8 cellular contexts compared by ENCODE assay signal in the genomic region with DNA sequence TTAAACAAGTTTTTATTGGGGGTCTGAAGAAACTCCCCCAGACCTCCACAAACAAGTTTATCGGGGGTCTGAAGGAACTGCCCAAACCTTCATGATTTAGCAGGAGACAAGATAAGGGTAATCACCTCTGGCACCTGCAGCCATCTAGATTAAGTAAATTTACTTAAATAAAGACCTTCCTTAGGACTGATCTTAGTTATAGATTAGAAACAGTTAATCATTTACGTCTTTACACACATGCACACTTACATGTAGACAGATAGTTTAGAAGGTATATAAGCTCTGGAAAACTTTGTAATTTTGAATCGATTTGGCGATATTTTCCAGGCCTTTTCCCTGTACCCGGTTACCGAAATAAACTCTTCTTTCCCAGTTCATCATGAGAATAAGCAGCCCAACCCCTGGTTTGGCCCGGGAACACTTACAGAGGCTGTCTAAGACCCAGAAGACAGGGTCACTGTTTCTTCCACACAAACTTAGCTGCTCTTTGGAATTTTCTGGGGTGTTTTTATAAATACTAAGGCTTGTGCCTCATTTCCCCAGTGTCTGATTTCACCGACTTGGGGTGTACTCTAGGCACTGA. TPM values are rescaled to one million over a fixed set of nuclear protein-coding genes. Genes with fewer than 3 reads are reported as not detected.
DNase-seq lines count a peak whose midpoint lies in the region; ATAC-seq and TF ChIP-seq lines count a peak whose summit lies in the region.

No MANE protein-coding gene starts in this region.

- peak overlapping the region; percentile 19 to 60 for H3K4me3 ChIP-seq in CD4-positive, alpha-beta memory T cell (ENCODE audit: low read length in 2 of 2)
- H3K4me3 ChIP-seq in PC-3 (ENCODE audit: low read length) (peak overlapping the region; percentile 85), epithelial cell of esophagus (ENCODE audit: low read length) (peak overlapping the region; percentile 70), neural progenitor cell (peak overlapping the region; percentile 81)

- H3K4me2 ChIP-seq in PC-3 (ENCODE audit: low read length) (peak overlapping the region; percentile 72), neural progenitor cell (peak overlapping the region; percentile 72)

- POLR2A ChIA-PET in CD4-positive, alpha-beta memory T cell (lab: Charles Lee; ENCODE audit: partially characterized antibody) = interaction anchor here (0.9 to 1.9 kb wide), 6 partner anchors 67 to 505 kb away, joined by 3 to 13 read pairs (median 4); partner anchors contain the start of genes MBD1 and ME2
- POLR2A ChIA-PET in PC-3 (lab: Charles Lee; ENCODE audit: unreplicated experiment) = no interaction called here

- H3K9me3 ChIP-seq in CD4-positive, alpha-beta memory T cell (ENCODE audit: control insufficient read depth in 1 of 2, low read length in 2 of 2) = no peaks in the 10 kb centered on the region
- H3K9me3 ChIP-seq in PC-3 (ENCODE audit: low read length) (no peaks in the 10 kb centered on the region), neural progenitor cell (ENCODE audit: low read depth) (peaks cover 9% of the 10 kb centered on the region)

- BruUV-seq in PC-3 (replicated peaks; lab: Mats Ljungman, UMichigan) = TSS peak; percentile 96

- peaks cover 4 to 10% of the 10 kb centered on the region in 2 donors for H3K36me3 Mint-ChIP-seq in CD4-positive, alpha-beta memory T cell
- peaks cover 2% of the 10 kb centered on the region for H3K36me3 Mint-ChIP-seq in neural progenitor cell

- peak overlapping the region; percentile 57 for H3K27ac ChIP-seq in CD4-positive, alpha-beta memory T cell (ENCODE audit: low read depth, low read length)
- H3K27ac ChIP-seq in PC-3 (ENCODE audit: low read length) = no peak overlapping the region
- H3K27ac ChIP-seq in neural progenitor cell = no peak overlapping the region

- peaks cover 5% of the 10 kb centered on the region for H3K27me3 ChIP-seq in CD4-positive, alpha-beta memory T cell (ENCODE audit: insufficient read depth, low read length)
- H3K27me3 ChIP-seq in PC-3 (ENCODE audit: low read length) (no peaks in the 10 kb centered on the region), neural progenitor cell (no peaks in the 10 kb centered on the region)

- H3F3A ChIP-seq in PC-3 (ENCODE audit: low read length, unreplicated experiment) (no peaks in the 10 kb centered on the region), neural progenitor cell (ENCODE audit: low read depth) (peaks cover 7% of the 10 kb centered on the region)

- H3K27ac Mint-ChIP-seq in CD4-positive, alpha-beta memory T cell = peak overlapping the region; percentile 81 to 94 (median 91)
- H3K27ac Mint-ChIP-seq in neural progenitor cell = peak overlapping the region; percentile 87

- no peak for TF ChIP-seq CTCF in PC-3 (conservative IDR thresholded peaks at IDR 0.05; ENCODE audit: low read depth, low read length)
- no peak for TF ChIP-seq CTCF in epithelial cell of esophagus (IDR thresholded peaks at IDR 0.05; ENCODE audit: insufficient read depth, low read depth, low read length, missing control alignments)
- no peak for TF ChIP-seq CTCF in neural progenitor cell (IDR thresholded peaks at IDR 0.05)

- H3K9ac ChIP-seq in PC-3 (ENCODE audit: low read length) = peak overlapping the region; percentile 54; the same call in 1 of the 2 replicates
- no peak overlapping the region for H3K9ac ChIP-seq in neural progenitor cell

- H4K20me1 ChIP-seq in PC-3 (ENCODE audit: low read length) (no peaks in the 10 kb centered on the region), neural progenitor cell (ENCODE audit: low read depth) (no peaks in the 10 kb centered on the region)

- no peaks in the 10 kb centered on the region for H3K9me2 ChIP-seq in PC-3 (replicated peaks; ENCODE audit: low read length)

- H3K36me3 ChIP-seq in CD4-positive, alpha-beta memory T cell (ENCODE audit: insufficient read depth, low read length) = no peaks in the 10 kb centered on the region
- H3K36me3 ChIP-seq in PC-3 (ENCODE audit: low read depth, low read length) (no peaks in the 10 kb centered on the region), neural progenitor cell (no peaks in the 10 kb centered on the region)

- peaks cover 0 to 18% (median 12%) of the 10 kb centered on the region in 8 donors for H3K9me3 Mint-ChIP-seq in CD4-positive, alpha-beta memory T cell
- H3K9me3 Mint-ChIP-seq in neural progenitor cell = peaks cover 10% of the 10 kb centered on the region

- H3K4me1 Mint-ChIP-seq in CD4-positive, alpha-beta memory T cell = peaks cover 6 to 15% (median 11%) of the 10 kb centered on the region in 4 donors
- peaks cover 18% of the 10 kb centered on the region for H3K4me1 Mint-ChIP-seq in neural progenitor cell

- peak overlapping the region; percentile 79 to 85 (median 82) for H3K4me3 Mint-ChIP-seq in CD4-positive, alpha-beta memory T cell
- peak overlapping the region; percentile 87 for H3K4me3 Mint-ChIP-seq in neural progenitor cell

- intact Hi-C loops in CD4-positive, alpha-beta memory T cell (cut with micrococcal nuclease) = loop anchor here (1.0 to 5.0 kb wide), 6 partner anchors 17 to 914 kb away; partner anchors contain the start of genes ACAA2, CXXC1, DYM and MEX3C
- intact Hi-C loops in PC-3 (cut with micrococcal nuclease) = no loop called here

- H2AFZ ChIP-seq in PC-3 (ENCODE audit: low read length) = peak overlapping the region; percentile 62
- H2AFZ ChIP-seq in neural progenitor cell (replicated peaks) = peak overlapping the region; percentile 78

- H3K79me2 ChIP-seq in PC-3 (ENCODE audit: low read length) (peaks cover 13% of the 10 kb centered on the region), neural progenitor cell (ENCODE audit: low read depth) (peaks cover 30% of the 10 kb centered on the region)

- CTCF ChIA-PET in CD4-positive, alpha-beta memory T cell (lab: Charles Lee; ENCODE audit: partially characterized antibody) = interaction anchor here (1.5 to 5.8 kb wide), 3 partner anchors 15 to 106 kb away, joined by 3 to 26 read pairs (median 3); no protein-coding TSS in a partner anchor
- CTCF ChIA-PET in PC-3 (lab: Charles Lee) = no interaction called here

- no peak for ATAC-seq in PC-3
- no peak for ATAC-seq in GM21529 (IDR thresholded peaks at IDR 0.05; ENCODE audit: unreplicated experiment)

- no peak for DNase-seq in CD4-positive, alpha-beta memory T cell
- no peak for DNase-seq in PC-3
- no peak for DNase-seq in epithelial cell of esophagus (ENCODE audit: low read depth)
- no peak for DNase-seq in neural progenitor cell (ENCODE audit: low spot score)
- no peak for DNase-seq in NCI-H187 treated with DMSO at 0.1 percent for 48 hours (lab: John Stamatoyannopoulos, UW)
- no peak for DNase-seq in DMS153 (lab: John Stamatoyannopoulos, UW)
- DNase-seq in retina = no peak

- peaks cover 14% of the 10 kb centered on the region for H3K4me1 ChIP-seq in CD4-positive, alpha-beta memory T cell (ENCODE audit: insufficient read depth, low read length)
- H3K4me1 ChIP-seq in PC-3 (ENCODE audit: insufficient read depth, low read length) = peaks cover 18% of the 10 kb centered on the region; the same call in 1 of the 2 replicates
- H3K4me1 ChIP-seq in neural progenitor cell = peaks cover 15% of the 10 kb centered on the region

- peaks cover 11 to 13% of the 10 kb centered on the region in 2 donors for H3K27me3 Mint-ChIP-seq in CD4-positive, alpha-beta memory T cell
- H3K27me3 Mint-ChIP-seq in neural progenitor cell (ENCODE audit: insufficient read depth, low read depth) = peaks cover 3% of the 10 kb centered on the region

RNA-seq across cellular contexts. Expression of gene SKA1, which starts 0.6 kb away (rescaled TPM):
- under 1 TPM; 0.28 to 0.47 TPM for total RNA-seq in CD4-positive, alpha-beta memory T cell
- under 1 TPM in 1 of 2 donors, not detected in 1; 0.16 TPM for polyA plus RNA-seq in CD4-positive, alpha-beta memory T cell
- 11.6 and 17.2 TPM in 2 replicates for total RNA-seq in PC-3 (2014; rRNA removed)
- total RNA-seq in neural progenitor cell (ENCODE audit: low replicate concordance) = 31.4 and 57.2 TPM in 2 replicates
